8 cellular contexts compared by ENCODE assay signal in the genomic region with DNA sequence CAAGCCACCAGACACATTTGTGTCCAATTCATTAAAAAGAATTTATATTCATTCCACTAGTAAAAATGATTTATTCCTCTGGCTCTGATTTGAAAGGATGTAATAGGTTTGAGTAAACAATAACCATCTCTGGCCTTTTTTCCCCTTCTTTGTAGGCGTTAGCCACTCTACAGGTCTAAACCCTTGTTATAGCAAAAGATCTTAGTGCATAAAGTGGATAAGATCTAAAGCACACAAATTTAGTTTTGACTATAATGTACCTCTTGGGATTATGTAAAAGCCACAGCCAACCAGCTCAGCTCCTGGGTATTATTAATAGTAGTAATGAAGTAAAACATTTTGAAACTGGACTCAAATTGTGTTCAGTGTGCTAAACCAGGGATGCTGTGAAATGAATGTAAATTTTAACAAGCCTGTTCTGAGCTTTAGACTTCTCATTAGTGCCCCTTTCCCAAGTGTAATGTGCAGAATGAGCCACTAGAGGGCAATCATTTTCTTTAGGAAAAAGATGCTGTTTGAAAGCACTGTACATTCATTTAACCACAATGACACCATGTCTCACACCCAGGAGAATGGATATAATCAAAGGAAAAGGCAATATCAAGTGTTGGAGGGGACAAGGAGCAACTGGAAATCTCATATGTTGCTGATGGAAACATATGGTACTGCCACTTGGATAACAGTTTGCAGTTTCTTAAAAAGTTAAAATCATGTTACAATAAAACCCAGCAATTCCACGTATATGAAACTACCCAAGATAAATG.
A peak's percentile ranks its signal among the peaks of the same experiment; 100 is the strongest.
DNase-seq lines count a peak whose midpoint lies in the region; ATAC-seq and TF ChIP-seq lines count a peak whose summit lies in the region.

No MANE protein-coding gene starts in this region.

- H3K79me2 ChIP-seq in neural progenitor cell (ENCODE audit: low read depth) = no peaks in the 10 kb centered on the region

- TF ChIP-seq CTCF in CD8-positive, alpha-beta T cell (IDR thresholded peaks at IDR 0.05) = peak; percentile 91
- TF ChIP-seq CTCF in fibroblast of the aortic adventitia (IDR thresholded peaks at IDR 0.05; ENCODE audit: insufficient read depth, low read length) (peak; percentile 85), neural progenitor cell (IDR thresholded peaks at IDR 0.05) (peak; percentile 93)

- H3K4me3 ChIP-seq in CD8-positive, alpha-beta T cell (ENCODE audit: low read depth, low read length) = no peak overlapping the region
- no peak overlapping the region for H3K4me3 ChIP-seq in fibroblast of the aortic adventitia (ENCODE audit: low read depth, low read length)
- no peak overlapping the region for H3K4me3 ChIP-seq in neural progenitor cell

- no peaks in the 10 kb centered on the region for H3K4me1 ChIP-seq in CD8-positive, alpha-beta T cell (ENCODE audit: insufficient read depth, low read length)
- H3K4me1 ChIP-seq in neural progenitor cell = peaks cover 7% of the 10 kb centered on the region

- no peaks in the 10 kb centered on the region for H4K20me1 ChIP-seq in neural progenitor cell (ENCODE audit: low read depth)

- peaks cover 3% of the 10 kb centered on the region for H3K36me3 Mint-ChIP-seq in CD8-positive, alpha-beta T cell
- no peaks in the 10 kb centered on the region for H3K36me3 Mint-ChIP-seq in activated CD8-positive, alpha-beta T cell treated with anti-CD3 and anti-CD28 coated beads, Interleukin-2, amount 10 ng/mL, durations not matched to agents 7 days and 5 days (ENCODE audit: low read depth)
- no peaks in the 10 kb centered on the region for H3K36me3 Mint-ChIP-seq in neural progenitor cell

- POLR2A ChIA-PET in CD8-positive, alpha-beta T cell (lab: Charles Lee) = interaction anchor here (0.7 to 0.8 kb wide), 2 partner anchors 31 to 221 kb away, joined by 3 read pairs; no protein-coding TSS in a partner anchor
- POLR2A ChIA-PET in activated CD8-positive, alpha-beta T cell treated with anti-CD3 and anti-CD28 coated beads, Interleukin-2, amount 10 ng/mL, durations not matched to agents 7 days and 5 days (lab: Charles Lee) = no interaction called here

- no peaks in the 10 kb centered on the region for H3K36me3 ChIP-seq in CD8-positive, alpha-beta T cell (ENCODE audit: insufficient read depth, low read length)
- no peaks in the 10 kb centered on the region for H3K36me3 ChIP-seq in neural progenitor cell

- intact Hi-C loops in CD8-positive, alpha-beta T cell (cut with DNase I, micrococcal nuclease) = loop anchor here (1.0 to 2.0 kb wide), 3 partner anchors 85 to 316 kb away; no protein-coding TSS in a partner anchor

- no peaks in the 10 kb centered on the region for H3K9me3 Mint-ChIP-seq in CD8-positive, alpha-beta T cell
- H3K9me3 Mint-ChIP-seq in activated CD8-positive, alpha-beta T cell treated with anti-CD3 and anti-CD28 coated beads, Interleukin-2, amount 10 ng/mL, durations not matched to agents 7 days and 5 days (ENCODE audit: insufficient read depth) = no peaks in the 10 kb centered on the region
- H3K9me3 Mint-ChIP-seq in neural progenitor cell = no peaks in the 10 kb centered on the region

- no peaks in the 10 kb centered on the region for H3K27me3 Mint-ChIP-seq in CD8-positive, alpha-beta T cell (ENCODE audit: low read depth)
- no peaks in the 10 kb centered on the region for H3K27me3 Mint-ChIP-seq in activated CD8-positive, alpha-beta T cell treated with anti-CD3 and anti-CD28 coated beads, Interleukin-2, amount 10 ng/mL, durations not matched to agents 7 days and 5 days (ENCODE audit: low read depth)
- no peaks in the 10 kb centered on the region for H3K27me3 Mint-ChIP-seq in neural progenitor cell (ENCODE audit: insufficient read depth, low read depth)

- no peak overlapping the region for H3K9ac ChIP-seq in neural progenitor cell

- no peaks in the 10 kb centered on the region for H3K4me1 Mint-ChIP-seq in CD8-positive, alpha-beta T cell (ENCODE audit: low read depth)
- H3K4me1 Mint-ChIP-seq in activated CD8-positive, alpha-beta T cell treated with anti-CD3 and anti-CD28 coated beads, Interleukin-2, amount 10 ng/mL, durations not matched to agents 7 days and 5 days (ENCODE audit: low read depth) = no peaks in the 10 kb centered on the region
- H3K4me1 Mint-ChIP-seq in neural progenitor cell = peaks cover 5% of the 10 kb centered on the region

- H3K9me3 ChIP-seq in CD8-positive, alpha-beta T cell (ENCODE audit: low read length) = no peaks in the 10 kb centered on the region
- no peaks in the 10 kb centered on the region for H3K9me3 ChIP-seq in neural progenitor cell (ENCODE audit: low read depth)

- peak; percentile 84 for ATAC-seq in CD8-positive, alpha-beta T cell
- ATAC-seq in GM18907 (IDR thresholded peaks at IDR 0.05; ENCODE audit: unreplicated experiment) (peak; percentile 62), HG03442 (IDR thresholded peaks at IDR 0.05; ENCODE audit: unreplicated experiment) (peak; percentile 66), GM21825 (IDR thresholded peaks at IDR 0.05; ENCODE audit: unreplicated experiment) (no peak)
- peak; percentile 60 for ATAC-seq in activated CD8-positive, alpha-beta T cell treated with anti-CD3 and anti-CD28 coated beads, Interleukin-2, amount 10 ng/mL, durations not matched to agents 7 days and 5 days

- CTCF ChIA-PET in CD8-positive, alpha-beta T cell (lab: Charles Lee) = interaction anchor here (0.6 to 4.7 kb wide), 29 partner anchors 8 to 318 kb away, joined by 3 to 86 read pairs (median 4); a partner anchor contains a TSS
- CTCF ChIA-PET in activated CD8-positive, alpha-beta T cell treated with anti-CD3 and anti-CD28 coated beads, Interleukin-2, amount 10 ng/mL, durations not matched to agents 7 days and 5 days (lab: Charles Lee) = interaction anchor here (0.6 to 3.4 kb wide), 37 partner anchors 9 to 653 kb away, joined by 3 to 41 read pairs (median 4); a partner anchor contains a TSS

- no peak overlapping the region for H3K4me3 Mint-ChIP-seq in CD8-positive, alpha-beta T cell
- H3K4me3 Mint-ChIP-seq in activated CD8-positive, alpha-beta T cell treated with anti-CD3 and anti-CD28 coated beads, Interleukin-2, amount 10 ng/mL, durations not matched to agents 7 days and 5 days = no peak overlapping the region
- no peak overlapping the region for H3K4me3 Mint-ChIP-seq in neural progenitor cell

- no peak overlapping the region for H3K4me2 ChIP-seq in neural progenitor cell

- peak in 6 of 7 experiments; percentile 17 to 64 (median 26) for DNase-seq in CD8-positive, alpha-beta T cell
- DNase-seq in NCI-H748 (lab: John Stamatoyannopoulos, UW; ENCODE audit: unreplicated experiment) (peak; percentile 66), fibroblast of the aortic adventitia (ENCODE audit: low read depth) (peak; percentile 80), neural progenitor cell (ENCODE audit: low spot score) (peak; percentile 80)
- DNase-seq in activated CD8-positive, alpha-beta T cell treated with anti-CD3 and anti-CD28 coated beads, Interleukin-2, amount 10 ng/mL, durations not matched to agents 7 days and 5 days = peak; percentile 73

- no peak overlapping the region for H3K27ac Mint-ChIP-seq in CD8-positive, alpha-beta T cell
- H3K27ac Mint-ChIP-seq in activated CD8-positive, alpha-beta T cell treated with anti-CD3 and anti-CD28 coated beads, Interleukin-2, amount 10 ng/mL, durations not matched to agents 7 days and 5 days = no peak overlapping the region
- H3K27ac Mint-ChIP-seq in neural progenitor cell = no peak overlapping the region

- no peak overlapping the region for H3K27ac ChIP-seq in CD8-positive, alpha-beta T cell (ENCODE audit: low read depth, low read length)
- H3K27ac ChIP-seq in neural progenitor cell = no peak overlapping the region

- no peak overlapping the region for H2AFZ ChIP-seq in neural progenitor cell (replicated peaks)

- H3K27me3 ChIP-seq in CD8-positive, alpha-beta T cell (ENCODE audit: insufficient read depth, low read length) = no peaks in the 10 kb centered on the region
- H3K27me3 ChIP-seq in neural progenitor cell = no peaks in the 10 kb centered on the region

- peaks cover 9% of the 10 kb centered on the region for H3F3A ChIP-seq in neural progenitor cell (ENCODE audit: low read depth)

Comparison
In these comparisons a context has a peak if more than half of its experiments do, and no peak if none do; other contexts are left out.
1. DNase-seq: peak in every context shown above with its lines; median percentile 80 in fibroblast of the aortic adventitia; 80 in neural progenitor cell; 73 in activated CD8-positive, alpha-beta T cell treated with anti-CD3 and anti-CD28 coated beads, Interleukin-2, amount 10 ng/mL, durations not matched to agents 7 days and 5 days; 66 in NCI-H748; 26 in CD8-positive, alpha-beta T cell.